In the genomic region with DNA sequence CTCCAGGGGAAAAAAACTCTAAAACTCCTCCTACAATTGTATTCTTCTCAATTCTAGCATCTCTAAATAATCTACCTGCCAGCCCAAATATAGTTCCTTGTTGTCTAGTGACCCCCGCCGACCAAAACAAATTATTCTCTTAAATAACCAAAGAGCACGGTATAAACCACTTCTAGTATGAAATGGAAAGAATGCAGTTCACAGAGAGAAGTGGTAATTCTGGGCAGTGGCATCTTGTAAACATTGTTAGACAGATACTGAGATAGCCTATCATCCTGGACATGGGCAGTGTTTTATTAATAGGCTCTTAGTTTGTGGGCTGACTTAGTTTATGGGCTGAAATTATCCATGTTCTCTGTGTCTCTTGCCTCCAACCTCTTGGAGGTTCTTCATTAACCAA, we compare ENCODE assay signal across 16 cellular contexts.
DNase-seq lines count a peak whose midpoint lies in the region; ATAC-seq and TF ChIP-seq lines count a peak whose summit lies in the region.
"Had no signal": no experiment of that assay in that cellular context is flagged by ENCODE, and none has a peak within 500 bp of the region (broad histone marks: within the 10 kb centered on the region; RNA-seq: fewer than 3 reads in every experiment).

No MANE protein-coding gene starts in this region.

- H3K4me1 ChIP-seq in RWPE2 (ENCODE audit: insufficient read depth, poor library complexity, severe bottlenecking) (no peaks in the 10 kb centered on the region), upper lobe of right lung (no peaks in the 10 kb centered on the region)
- H3K4me1 ChIP-seq: A549; BLaER1 treated with 17β-estradiol and CSF1 and Interleukin-3, amounts not matched to agents 10 nM and 100 nM had no signal

- H3K27ac Mint-ChIP-seq in mesothelial cell of epicardium: peak overlapping the region; percentile 5
- H3K27ac Mint-ChIP-seq: B cell; CD4-positive, alpha-beta T cell; CD8-positive, alpha-beta T cell had no signal

- no peaks in the 10 kb centered on the region for H3K27me3 Mint-ChIP-seq in mesothelial cell of epicardium (ENCODE audit: low read depth)
- H3K27me3 Mint-ChIP-seq: B cell; CD4-positive, alpha-beta T cell had no signal

- DNase-seq in RWPE2 (ENCODE audit: low spot score) (no peak), mesothelial cell of epicardium (ENCODE audit: low spot score in 2 of 2, unreplicated experiment in 2 of 2) (no peak), upper lobe of right lung (no peak), COLO668 (lab: John Stamatoyannopoulos, UW; ENCODE audit: unreplicated experiment) (no peak)
- no peak for DNase-seq in stimulated activated CD8-positive, alpha-beta memory T cell treated with anti-CD3 and anti-CD28 coated beads, Interleukin-4, amount 100 ng/mL, for 48 hours
- DNase-seq: AML-193; CD4-positive, alpha-beta T cell; CD8-positive, alpha-beta T cell; COR-L47; DMS79 treated with DMSO at 0.1 percent for 48 hours; GF-D8 had no signal

- intact Hi-C loops in upper lobe of right lung (cut with DNase I): no loop called here

- H3K27ac ChIP-seq in RWPE2 (ENCODE audit: poor library complexity, severe bottlenecking): no peak overlapping the region
- H3K27ac ChIP-seq in upper lobe of right lung: no peak overlapping the region
- H3K27ac ChIP-seq: 22Rv1; A549; BLaER1 treated with 17β-estradiol and CSF1 and Interleukin-3, amounts not matched to agents 10 nM and 100 nM; C4-2B had no signal

- ATAC-seq in RWPE2 (ENCODE audit: low read depth) (no peak), upper lobe of right lung (peak; percentile 23)
- ATAC-seq: A549; CD8-positive, alpha-beta T cell had no signal

- TF ChIP-seq CTCF in RWPE2 (IDR thresholded peaks at IDR 0.05; ENCODE audit: poor library complexity, severe bottlenecking): peak; percentile 9
- no peak for TF ChIP-seq CTCF in mesothelial cell of epicardium (IDR thresholded peaks at IDR 0.05; ENCODE audit: unreplicated experiment)
- no peak for TF ChIP-seq CTCF in upper lobe of right lung (IDR thresholded peaks at IDR 0.05)

- H3K9me3 Mint-ChIP-seq in mesothelial cell of epicardium: peaks cover 29% of the 10 kb centered on the region

- no peaks in the 10 kb centered on the region for H3K4me1 Mint-ChIP-seq in mesothelial cell of epicardium
- H3K4me1 Mint-ChIP-seq: B cell had no signal

- no peaks in the 10 kb centered on the region for H3K9me3 ChIP-seq in RWPE2 (ENCODE audit: severe bottlenecking)
- H3K9me3 ChIP-seq in upper lobe of right lung: no peaks in the 10 kb centered on the region

- H3K27me3 ChIP-seq in RWPE2 (ENCODE audit: insufficient read depth, poor library complexity, severe bottlenecking) (no peaks in the 10 kb centered on the region), upper lobe of right lung (no peaks in the 10 kb centered on the region)
- H3K27me3 ChIP-seq: BLaER1 treated with 17β-estradiol and CSF1 and Interleukin-3, amounts not matched to agents 10 nM and 100 nM had no signal

- H3K36me3 ChIP-seq in RWPE2 (ENCODE audit: low read depth) (no peaks in the 10 kb centered on the region), upper lobe of right lung (no peaks in the 10 kb centered on the region)
- H3K36me3 ChIP-seq: BLaER1 treated with 17β-estradiol and CSF1 and Interleukin-3, amounts not matched to agents 10 nM and 100 nM had no signal

- H3K36me3 Mint-ChIP-seq in mesothelial cell of epicardium: no peaks in the 10 kb centered on the region
- H3K36me3 Mint-ChIP-seq: CD8-positive, alpha-beta T cell had no signal

- H3K4me3 ChIP-seq in RWPE2 (ENCODE audit: severe bottlenecking) (no peak overlapping the region), upper lobe of right lung (no peak overlapping the region)
- H3K4me3 ChIP-seq: A549; BLaER1 treated with 17β-estradiol and CSF1 and Interleukin-3, amounts not matched to agents 10 nM and 100 nM had no signal

- H3K4me3 Mint-ChIP-seq in mesothelial cell of epicardium: no peak overlapping the region
- H3K4me3 Mint-ChIP-seq: B cell; CD4-positive, alpha-beta T cell; CD8-positive, alpha-beta T cell had no signal
